ENCODE assay signal across 20 cellular contexts in genomic region chr17:78677303-78678219, GRCh38.
DNase-seq lines count a peak whose midpoint lies in the region; ATAC-seq, FAIRE-seq and TF ChIP-seq lines count a peak whose summit lies in the region.
"Had no signal": no experiment of that assay in that cellular context is flagged by ENCODE, and none has a peak within 500 bp of the region (broad histone marks: within the 10 kb centered on the region; RNA-seq: fewer than 3 reads in every experiment).

No MANE protein-coding gene starts in this region.

- no peaks in the 10 kb centered on the region for H3K9me3 Mint-ChIP-seq in activated naive CD4-positive, alpha-beta T cell treated with anti-CD3 and anti-CD28 coated beads, Interleukin-2, amount 50 U/mL, for 72 hours
- H3K9me3 Mint-ChIP-seq in nephron progenitor cell = no peaks in the 10 kb centered on the region
- H3K9me3 Mint-ChIP-seq: IgD-negative memory B cell had no signal

- H3K27ac Mint-ChIP-seq in activated naive CD4-positive, alpha-beta T cell treated with anti-CD3 and anti-CD28 coated beads, Interleukin-2, amount 50 U/mL, for 72 hours = peak overlapping the region; percentile 18 to 88
- no peak overlapping the region for H3K27ac Mint-ChIP-seq in nephron progenitor cell

- H3K9me3 ChIP-seq in upper lobe of right lung = no peaks in the 10 kb centered on the region
- H3K9me3 ChIP-seq: colonic mucosa, mucosa of descending colon, upper lobe of left lung had no signal

- H3K27ac ChIP-seq in upper lobe of right lung = no peak overlapping the region
- H3K27ac ChIP-seq: colonic mucosa, upper lobe of left lung had no signal

- peaks cover 3% of the 10 kb centered on the region for H3K27me3 Mint-ChIP-seq in nephron progenitor cell (ENCODE audit: low read depth, poor library complexity)
- H3K27me3 Mint-ChIP-seq: IgD-negative memory B cell had no signal

- ATAC-seq in activated naive CD4-positive, alpha-beta T cell treated with anti-CD3 and anti-CD28 coated beads, Interleukin-2, amount 50 U/mL, for 72 hours = peak in 1 of 2 donors; percentile 79
- ATAC-seq in upper lobe of right lung = no peak
- ATAC-seq: activated CD4-positive, CD25-positive, alpha-beta regulatory T cell treated with anti-CD3 and anti-CD28 coated beads, Interleukin-2, amount 50 U/mL, for 24 hours; mucosa of descending colon had no signal

- no peaks in the 10 kb centered on the region for H3K36me3 Mint-ChIP-seq in activated naive CD4-positive, alpha-beta T cell treated with anti-CD3 and anti-CD28 coated beads, Interleukin-2, amount 50 U/mL, for 72 hours
- peaks cover 32% of the 10 kb centered on the region for H3K36me3 Mint-ChIP-seq in nephron progenitor cell (ENCODE audit: low read depth)

- H3K4me1 ChIP-seq in upper lobe of right lung = no peaks in the 10 kb centered on the region
- H3K4me1 ChIP-seq: colonic mucosa had no signal

- DNase-seq in activated naive CD4-positive, alpha-beta T cell treated with anti-CD3 and anti-CD28 coated beads, Interleukin-2, amount 50 U/mL, for 72 hours (ENCODE audit: low spot score in 2 of 2) = no peak
- DNase-seq in activated naive CD4-positive, alpha-beta T cell (lab: John Stamatoyannopoulos, UW) = no peak
- peak; percentile 54 for DNase-seq in RCC 7860 (ENCODE audit: low spot score)
- peak; percentile 11 for DNase-seq in iris pigment epithelial cell (ENCODE audit: low read depth)
- peak; percentile 46 for DNase-seq in upper lobe of right lung
- no peak for DNase-seq in GM19239 (ENCODE audit: insufficient read length, low spot score)
- DNase-seq in nephron progenitor cell = no peak
- no peak for DNase-seq in cerebellar nuclear complex (lab: John Stamatoyannopoulos, UW)
- DNase-seq: Calu3, colonic mucosa, erythroblast, glutamatergic neuron, mucosa of descending colon, NCI-H1105, NCI-H345, occipital lobe, T-helper 2 cell had no signal

- FAIRE-seq in RCC 7860 (lab: Jason Lieb, UNC) (no peak), GM19239 (lab: Jason Lieb, UNC) (no peak)

- intact Hi-C loops in upper lobe of right lung (cut with DNase I) = no loop called here

- no peak overlapping the region for H3K4me3 ChIP-seq in upper lobe of right lung
- H3K4me3 ChIP-seq: colonic mucosa, mucosa of descending colon, upper lobe of left lung had no signal

- TF ChIP-seq CTCF in upper lobe of right lung (IDR thresholded peaks at IDR 0.05) (no peak), nephron progenitor cell (IDR thresholded peaks at IDR 0.05) (no peak)

- H3K4me1 Mint-ChIP-seq in nephron progenitor cell = peaks cover 28% of the 10 kb centered on the region

- H3K4me3 Mint-ChIP-seq in nephron progenitor cell = no peak overlapping the region
- H3K4me3 Mint-ChIP-seq: IgD-negative memory B cell had no signal

- H3K27me3 ChIP-seq in upper lobe of right lung = no peaks in the 10 kb centered on the region
- H3K27me3 ChIP-seq: colonic mucosa, upper lobe of left lung had no signal

- peaks cover 78% of the 10 kb centered on the region for H3K36me3 ChIP-seq in upper lobe of right lung

Comparison
In these comparisons a context has a peak if more than half of its experiments do, and no peak if none do; other contexts are left out.
1. DNase-seq: peak in RCC 7860 (single experiment), iris pigment epithelial cell (single experiment) and upper lobe of right lung (single experiment); none in activated naive CD4-positive, alpha-beta T cell treated with anti-CD3 and anti-CD28 coated beads, Interleukin-2, amount 50 U/mL, for 72 hours (0 of 2), activated naive CD4-positive, alpha-beta T cell (0 of 4), GM19239 (single experiment), nephron progenitor cell (single experiment) and cerebellar nuclear complex (0 of 2).